16 cellular contexts compared by ENCODE assay signal in genomic region chr19:13459351-13459750, GRCh38. TPM values are rescaled to one million over a fixed set of nuclear protein-coding genes. Genes with fewer than 3 reads are reported as not detected.
DNase-seq lines count a peak whose midpoint lies in the region; ATAC-seq lines count a peak whose summit lies in the region.
"Had no signal": no experiment of that assay in that cellular context is flagged by ENCODE, and none has a peak within 500 bp of the region (broad histone marks: within the 10 kb centered on the region; RNA-seq: fewer than 3 reads in every experiment).

No MANE protein-coding gene starts in this region.

- peak; percentile 31 for DNase-seq in DMS79 (lab: John Stamatoyannopoulos, UW)
- peak; percentile 14 for DNase-seq in NCI-H2029 treated with DMSO at 0.1 percent for 48 hours (lab: John Stamatoyannopoulos, UW)
- DNase-seq in ecto neural progenitor cell (ENCODE audit: low spot score), result peak; percentile 74
- DNase-seq in midbrain (lab: John Stamatoyannopoulos, UW), result peak; percentile 71
- no peak for DNase-seq in activated T-cell treated with anti-CD3 and anti-CD28 coated beads, Interleukin-2, amount 50 U/mL, for 1 hour
- no peak for DNase-seq in activated CD4-positive, alpha-beta T cell treated with anti-CD3 and anti-CD28 coated beads, Interleukin-2, amount 10 ng/mL, durations not matched to agents 24 days and 14 days
- DNase-seq: activated CD8-positive, alpha-beta memory T cell treated with anti-CD3 and anti-CD28 coated beads, Interleukin-2, amount 50 U/mL, for 48 hours; central memory CD4-positive, alpha-beta T cell; heart right ventricle; HFFc6; NCI-H510A treated with DMSO at 0.1 percent for 48 hours; SW 1271 had no signal

- H3K4me3 Mint-ChIP-seq in activated CD4-positive, alpha-beta T cell treated with anti-CD3 and anti-CD28 coated beads, Interleukin-2, amount 10 ng/mL, durations not matched to agents 24 days and 14 days, result no peak overlapping the region
- H3K4me3 Mint-ChIP-seq: HFFc6, nephron had no signal

- no peaks in the 10 kb centered on the region for H3K27me3 Mint-ChIP-seq in activated CD4-positive, alpha-beta T cell treated with anti-CD3 and anti-CD28 coated beads, Interleukin-2, amount 10 ng/mL, durations not matched to agents 24 days and 14 days

- no peak overlapping the region for H3K27ac Mint-ChIP-seq in activated CD4-positive, alpha-beta T cell treated with anti-CD3 and anti-CD28 coated beads, Interleukin-2, amount 10 ng/mL, durations not matched to agents 24 days and 14 days
- H3K27ac Mint-ChIP-seq: activated naive CD4-positive, alpha-beta T cell treated with anti-CD3 and anti-CD28 coated beads, Interleukin-2, amount 50 U/mL, for 72 hours; HFFc6; nephron had no signal

- no peaks in the 10 kb centered on the region for H3K4me1 Mint-ChIP-seq in activated CD4-positive, alpha-beta T cell treated with anti-CD3 and anti-CD28 coated beads, Interleukin-2, amount 10 ng/mL, durations not matched to agents 24 days and 14 days
- H3K4me1 Mint-ChIP-seq: nephron had no signal

- no peaks in the 10 kb centered on the region for H3K36me3 Mint-ChIP-seq in activated CD4-positive, alpha-beta T cell treated with anti-CD3 and anti-CD28 coated beads, Interleukin-2, amount 10 ng/mL, durations not matched to agents 24 days and 14 days (ENCODE audit: low read depth)
- H3K36me3 Mint-ChIP-seq: activated naive CD4-positive, alpha-beta T cell treated with anti-CD3 and anti-CD28 coated beads, Interleukin-2, amount 50 U/mL, for 72 hours had no signal

- intact Hi-C loops in activated CD4-positive, alpha-beta T cell treated with anti-CD3 and anti-CD28 coated beads, Interleukin-2, amount 10 ng/mL, durations not matched to agents 24 days and 14 days (cut with micrococcal nuclease), result no loop called here

- ATAC-seq in HG03439 (IDR thresholded peaks at IDR 0.05; ENCODE audit: unreplicated experiment) (no peak), GM19324 (IDR thresholded peaks at IDR 0.05; ENCODE audit: low FRiP score, unreplicated experiment) (no peak)
- ATAC-seq: activated naive CD4-positive, alpha-beta T cell treated with anti-CD3 and anti-CD28 coated beads, Interleukin-2, amount 50 U/mL, for 72 hours; heart right ventricle had no signal

- H3K9me3 Mint-ChIP-seq in activated CD4-positive, alpha-beta T cell treated with anti-CD3 and anti-CD28 coated beads, Interleukin-2, amount 10 ng/mL, durations not matched to agents 24 days and 14 days, result peaks cover 7% of the 10 kb centered on the region
- H3K9me3 Mint-ChIP-seq: activated naive CD4-positive, alpha-beta T cell treated with anti-CD3 and anti-CD28 coated beads, Interleukin-2, amount 50 U/mL, for 72 hours; HFFc6; nephron had no signal

RNA-seq across cellular contexts. Expression of gene CACNA1A, which starts 46.9 kb away (rescaled TPM):
- 0.28 and 0.38 TPM in 2 replicates for total RNA-seq in activated CD4-positive, alpha-beta T cell treated with anti-CD3 and anti-CD28 coated beads, Interleukin-2, amount 10 ng/mL, durations not matched to agents 24 days and 14 days

Comparison
In these comparisons a context has a peak if more than half of its experiments do, and no peak if none do; other contexts are left out.
1. DNase-seq: peak in DMS79 (single experiment), NCI-H2029 treated with DMSO at 0.1 percent for 48 hours (single experiment), ecto neural progenitor cell (single experiment) and midbrain (single experiment); none in activated T-cell treated with anti-CD3 and anti-CD28 coated beads, Interleukin-2, amount 50 U/mL, for 1 hour (single experiment) and activated CD4-positive, alpha-beta T cell treated with anti-CD3 and anti-CD28 coated beads, Interleukin-2, amount 10 ng/mL, durations not matched to agents 24 days and 14 days (single experiment).